Comparison of ENCODE assay signal across 7 cellular contexts in genomic region chr5:150161242-150162141, GRCh38. TPM values are rescaled to one million over a fixed set of nuclear protein-coding genes. Genes with fewer than 3 reads are reported as not detected.
DNase-seq lines count a peak whose midpoint lies in the region; ATAC-seq, FAIRE-seq and TF ChIP-seq lines count a peak whose summit lies in the region.

No MANE protein-coding gene starts in this region.

- TF ChIP-seq CTCF in bronchial epithelial cell (IDR thresholded peaks at IDR 0.05; ENCODE audit: insufficient read depth, low read length, severe bottlenecking): peak; percentile 92

- H3K27me3 ChIP-seq in bronchial epithelial cell (ENCODE audit: control insufficient read depth, insufficient read depth, low read length): peaks cover 7% of the 10 kb centered on the region

- ATAC-seq in GM18502 (IDR thresholded peaks at IDR 0.05; ENCODE audit: poor library complexity, unreplicated experiment) (peak; percentile 80), HG02852 (IDR thresholded peaks at IDR 0.05; ENCODE audit: unreplicated experiment) (peak; percentile 78)

- no peaks in the 10 kb centered on the region for H3K36me3 ChIP-seq in bronchial epithelial cell (ENCODE audit: control insufficient read depth, insufficient read depth, low read length)

- FAIRE-seq in bronchial epithelial cell (lab: Jason Lieb, UNC): no peak

- H3K4me3 ChIP-seq in bronchial epithelial cell (ENCODE audit: low read depth, low read length): no peak overlapping the region

- DNase-seq in NCI-H2171 (lab: John Stamatoyannopoulos, UW) (peak; percentile 22), bronchial epithelial cell (ENCODE audit: low read depth) (peak; percentile 46), kidney glomerular epithelial cell (lab: John Stamatoyannopoulos, UW) (peak; percentile 74)
- peak; percentile 43 to 76 (median 60) for DNase-seq in activated CD4-positive, CD25-positive, alpha-beta regulatory T cell (lab: John Stamatoyannopoulos, UW)
- peak; percentile 48 for DNase-seq in stimulated activated CD4-positive, alpha-beta T cell treated with anti-CD3 and anti-CD28 coated beads, Interleukin-2, amount 100 ng/mL, for 4 hours (ENCODE audit: low read depth)

RNA-seq across cellular contexts. Expression of gene CDX1, which starts 5.1 kb away (rescaled TPM):
- total RNA-seq in bronchial epithelial cell: not detected in 2 replicates

RNA-seq across cellular contexts. Expression of gene PDGFRB, which starts 5.8 kb away (rescaled TPM):
- total RNA-seq in bronchial epithelial cell: 0.26 and 1.6 TPM in 2 replicates

RNA-seq across cellular contexts. Expression of gene SLC6A7, which starts 28.4 kb away (rescaled TPM):
- not detected in 2 replicates for total RNA-seq in bronchial epithelial cell

Comparison
In these comparisons a context has a peak if more than half of its experiments do, and no peak if none do; other contexts are left out.
1. DNase-seq: peak in every context shown above with its lines; median percentile 74 in kidney glomerular epithelial cell; 60 in activated CD4-positive, CD25-positive, alpha-beta regulatory T cell; 48 in stimulated activated CD4-positive, alpha-beta T cell treated with anti-CD3 and anti-CD28 coated beads, Interleukin-2, amount 100 ng/mL, for 4 hours; 46 in bronchial epithelial cell; 22 in NCI-H2171.